1 cellular context compared by ENCODE assay signal in the genomic region with DNA sequence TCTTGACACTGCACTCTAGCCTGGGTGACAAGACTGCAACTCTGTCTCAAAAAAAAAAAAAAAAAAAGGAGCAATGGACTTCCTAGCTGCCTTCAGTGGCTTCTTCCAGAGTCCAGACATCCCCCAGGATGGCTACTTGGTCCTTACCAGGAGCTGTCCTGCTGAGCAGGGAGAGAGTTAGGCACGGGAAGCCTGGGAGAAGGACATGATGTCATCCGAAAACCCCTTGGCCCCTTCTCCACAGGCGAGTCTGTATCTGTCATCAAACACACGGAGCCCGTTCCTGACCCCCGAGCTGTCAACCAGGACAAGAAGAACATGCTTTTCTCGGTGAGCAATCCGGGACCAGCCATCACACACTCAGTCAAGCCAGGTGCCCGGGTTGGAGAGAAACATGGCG.
TF ChIP-seq lines count a peak whose summit lies in the region.

No MANE protein-coding gene starts in this region.

TF ChIP-seq in HepG2, 621 proteins besides CTCF, POLR2A, EP300 and RAD21:
- no peak for TF ChIP-seq BRCA1 (CRISPR knock-in tag; IDR thresholded peaks at IDR 0.05)
- TF ChIP-seq, protein P1, sequence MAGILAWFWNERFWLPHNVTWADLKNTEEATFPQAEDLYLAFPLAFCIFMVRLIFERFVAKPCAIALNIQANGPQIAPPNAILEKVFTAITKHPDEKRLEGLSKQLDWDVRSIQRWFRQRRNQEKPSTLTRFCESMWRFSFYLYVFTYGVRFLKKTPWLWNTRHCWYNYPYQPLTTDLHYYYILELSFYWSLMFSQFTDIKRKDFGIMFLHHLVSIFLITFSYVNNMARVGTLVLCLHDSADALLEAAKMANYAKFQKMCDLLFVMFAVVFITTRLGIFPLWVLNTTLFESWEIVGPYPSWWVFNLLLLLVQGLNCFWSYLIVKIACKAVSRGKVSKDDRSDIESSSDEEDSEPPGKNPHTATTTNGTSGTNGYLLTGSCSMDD (CRISPR knock-in tag; IDR thresholded peaks at IDR 0.05), result no peak
- peak; percentile 62; the same call in 1 of the 2 replicates for TF ChIP-seq ATF7 (IDR thresholded peaks at IDR 0.05)
- no peak for TF ChIP-seq ATF7 (CRISPR knock-in tag; IDR thresholded peaks at IDR 0.05)
- 0 out of 2 replicates have a peak, but pooled peaks have one; percentile 5 for TF ChIP-seq CREB1 (IDR thresholded peaks at IDR 0.05)
- TF ChIP-seq CREB1 (CRISPR knock-in tag; IDR thresholded peaks at IDR 0.05), result no peak
